ENCODE assay signal across 25 cellular contexts in genomic region chr7:16046045-16046444, GRCh38.
"Had no signal": no experiment of that assay in that cellular context is flagged by ENCODE, and none has a peak within 500 bp of the region (broad histone marks: within the 10 kb centered on the region; RNA-seq: fewer than 3 reads in every experiment).

No MANE protein-coding gene starts in this region.

- H3K9me3 ChIP-seq: body of pancreas, heart left ventricle, sigmoid colon, testis, uterus had no signal

- H3K4me3 ChIP-seq: body of pancreas, cardiac muscle cell, heart left ventricle, sigmoid colon, testis, uterus had no signal

- H3K36me3 ChIP-seq: cardiac muscle cell, heart left ventricle, sigmoid colon, uterus had no signal

- H3K36me3 Mint-ChIP-seq: mesothelial cell of epicardium; naive thymus-derived CD8-positive, alpha-beta T cell; stimulated activated naive B cell treated with anti-CD40 and anti-IgM and Interleukin-4, amounts not matched to agents 10 μg/mL and 1 μg/mL and 100 μg/mL, for 72 hours had no signal

- FAIRE-seq: islet of Langerhans had no signal

- H3K4me3 Mint-ChIP-seq: activated CD4-positive, alpha-beta memory T cell treated with anti-CD3 and anti-CD28 coated beads, Interleukin-2, amount 10 ng/mL, durations not matched to agents 7 days and 5 days; activated naive CD4-positive, alpha-beta T cell treated with anti-CD3 and anti-CD28 coated beads for 36 hours; activated T-cell treated with anti-CD3 and anti-CD28 coated beads, Interleukin-2, amount 50 U/mL, for 72 hours; endodermal cell; mesothelial cell of epicardium; naive thymus-derived CD8-positive, alpha-beta T cell; stimulated activated naive B cell treated with anti-CD40 and anti-IgM and Interleukin-4, amounts not matched to agents 10 μg/mL and 1 μg/mL and 100 μg/mL, for 72 hours had no signal

- H3K27me3 ChIP-seq: body of pancreas, cardiac muscle cell, heart left ventricle, sigmoid colon, testis, uterus had no signal

- H3K4me1 ChIP-seq: body of pancreas, sigmoid colon, testis, uterus had no signal

- H3K27ac Mint-ChIP-seq: activated CD4-positive, alpha-beta memory T cell treated with anti-CD3 and anti-CD28 coated beads, Interleukin-2, amount 10 ng/mL, durations not matched to agents 7 days and 5 days; activated naive CD4-positive, alpha-beta T cell treated with anti-CD3 and anti-CD28 coated beads for 36 hours; activated T-cell treated with anti-CD3 and anti-CD28 coated beads, Interleukin-2, amount 50 U/mL, for 72 hours; endodermal cell; mesothelial cell of epicardium; naive thymus-derived CD8-positive, alpha-beta T cell; progenitor cell of endocrine pancreas; stimulated activated naive B cell treated with anti-CD40 and anti-IgM and Interleukin-4, amounts not matched to agents 10 μg/mL and 1 μg/mL and 100 μg/mL, for 72 hours had no signal

- DNase-seq: activated CD4-positive, alpha-beta memory T cell treated with anti-CD3 and anti-CD28 coated beads, Interleukin-2, amount 10 ng/mL, durations not matched to agents 7 days and 5 days; activated CD4-positive, alpha-beta T cell treated with anti-CD3 and anti-CD28 coated beads for 4 hours; activated CD4-positive, CD25-positive, alpha-beta regulatory T cell; activated effector memory CD4-positive, alpha-beta T cell treated with Interleukin-2 at 50 U/mL for 16 hours; activated naive CD4-positive, alpha-beta T cell treated with anti-CD3 and anti-CD28 coated beads for 36 hours; activated T-cell treated with anti-CD3 and anti-CD28 coated beads, Interleukin-2, amount 50 U/mL, for 72 hours; body of pancreas; cortex of kidney; endodermal cell; heart left ventricle; left ventricle myocardium superior; mammary epithelial cell; naive thymus-derived CD8-positive, alpha-beta T cell; retina; sigmoid colon; stimulated activated CD4-positive, alpha-beta T cell treated with anti-CD3 and anti-CD28 coated beads, Interleukin-2, amount 100 ng/mL, for 48 hours; stimulated activated CD8-positive, alpha-beta memory T cell treated with anti-CD3 and anti-CD28 coated beads, Interleukin-4, amount 100 ng/mL, for 48 hours; stimulated activated naive B cell treated with anti-CD40 and anti-IgM and Interleukin-4, amounts not matched to agents 10 μg/mL and 1 μg/mL and 100 μg/mL, for 72 hours; testis; trophoblast cell; uterus had no signal

- H3K4me1 Mint-ChIP-seq: activated CD4-positive, alpha-beta memory T cell treated with anti-CD3 and anti-CD28 coated beads, Interleukin-2, amount 10 ng/mL, durations not matched to agents 7 days and 5 days; endodermal cell; naive thymus-derived CD8-positive, alpha-beta T cell; stimulated activated naive B cell treated with anti-CD40 and anti-IgM and Interleukin-4, amounts not matched to agents 10 μg/mL and 1 μg/mL and 100 μg/mL, for 72 hours had no signal

- H3K27ac ChIP-seq: body of pancreas, cardiac muscle cell, heart left ventricle, sigmoid colon, testis, uterus had no signal

- H3K9me3 Mint-ChIP-seq: activated CD4-positive, alpha-beta memory T cell treated with anti-CD3 and anti-CD28 coated beads, Interleukin-2, amount 10 ng/mL, durations not matched to agents 7 days and 5 days; activated naive CD4-positive, alpha-beta T cell treated with anti-CD3 and anti-CD28 coated beads for 36 hours; activated T-cell treated with anti-CD3 and anti-CD28 coated beads, Interleukin-2, amount 50 U/mL, for 72 hours; mesothelial cell of epicardium; stimulated activated naive B cell treated with anti-CD40 and anti-IgM and Interleukin-4, amounts not matched to agents 10 μg/mL and 1 μg/mL and 100 μg/mL, for 72 hours had no signal

- H3K27me3 Mint-ChIP-seq: activated CD4-positive, alpha-beta memory T cell treated with anti-CD3 and anti-CD28 coated beads, Interleukin-2, amount 10 ng/mL, durations not matched to agents 7 days and 5 days; naive thymus-derived CD8-positive, alpha-beta T cell; progenitor cell of endocrine pancreas; stimulated activated naive B cell treated with anti-CD40 and anti-IgM and Interleukin-4, amounts not matched to agents 10 μg/mL and 1 μg/mL and 100 μg/mL, for 72 hours had no signal
